1 cellular context compared by ENCODE assay signal in genomic region chr18:22816266-22817176, GRCh38.
A peak's percentile ranks its signal among the peaks of the same experiment; 100 is the strongest.
TF ChIP-seq lines count a peak whose summit lies in the region.

No MANE protein-coding gene starts in this region.

TF ChIP-seq in HEK293, 187 proteins besides CTCF, POLR2A, EP300 and RAD21 (continued from another document and continues in another):
- TF ChIP-seq SALL2 (tag by site-specific recombination; IDR thresholded peaks at IDR 0.05; ENCODE audit: borderline replicate concordance) (no peak), SETDB1 (IDR thresholded peaks at IDR 0.05; ENCODE audit: insufficient read length, low read length) (no peak), ZNF626 (tag by site-specific recombination; IDR thresholded peaks at IDR 0.05) (no peak), ZNF596 (tag by site-specific recombination; IDR thresholded peaks at IDR 0.05) (no peak), SP3 (tag by site-specific recombination; IDR thresholded peaks at IDR 0.05) (0 out of 2 replicates have a peak, but pooled peaks have one; percentile 3), REPIN1 (tag by site-specific recombination; IDR thresholded peaks at IDR 0.05; ENCODE audit: low read depth) (no peak), ZNF664 (tag by site-specific recombination; IDR thresholded peaks at IDR 0.05) (no peak), ZXDB (tag by site-specific recombination; IDR thresholded peaks at IDR 0.05) (no peak), MZF1 (tag by site-specific recombination; IDR thresholded peaks at IDR 0.05; ENCODE audit: borderline replicate concordance) (no peak), PATZ1 (tag by site-specific recombination; IDR thresholded peaks at IDR 0.05) (no peak), PRDM4 (tag by site-specific recombination; IDR thresholded peaks at IDR 0.05) (no peak), ZNF221 (tag by site-specific recombination; IDR thresholded peaks at IDR 0.05; ENCODE audit: borderline replicate concordance) (no peak), ZNF398 (tag by site-specific recombination; IDR thresholded peaks at IDR 0.05) (0 out of 2 replicates have a peak, but pooled peaks have one; percentile 13), ZNF600 (tag by site-specific recombination; IDR thresholded peaks at IDR 0.05) (0 out of 2 replicates have a peak, but pooled peaks have one; percentile 18), ZNF544 (tag by site-specific recombination; IDR thresholded peaks at IDR 0.05) (no peak), FEZF1 (tag by site-specific recombination; IDR thresholded peaks at IDR 0.05) (no peak), ZSCAN5A (tag by site-specific recombination; IDR thresholded peaks at IDR 0.05) (no peak), ZNF843 (tag by site-specific recombination; IDR thresholded peaks at IDR 0.05) (no peak), KLF9 (tag by site-specific recombination; IDR thresholded peaks at IDR 0.05; ENCODE audit: low read depth) (peak; percentile 52), ZNF362 (tag by site-specific recombination; IDR thresholded peaks at IDR 0.05) (no peak), ZNF184 (tag by site-specific recombination; IDR thresholded peaks at IDR 0.05) (no peak), ZNF571 (tag by site-specific recombination; IDR thresholded peaks at IDR 0.05) (no peak), ZFP3 (tag by site-specific recombination; IDR thresholded peaks at IDR 0.05; ENCODE audit: low read depth) (no peak), GLIS1 (tag by site-specific recombination; IDR thresholded peaks at IDR 0.05) (no peak), ZNF214 (tag by site-specific recombination; IDR thresholded peaks at IDR 0.05; ENCODE audit: borderline replicate concordance) (no peak), ZNF394 (tag by site-specific recombination; IDR thresholded peaks at IDR 0.05; ENCODE audit: borderline replicate concordance) (no peak), ZBTB6 (tag by site-specific recombination; IDR thresholded peaks at IDR 0.05) (no peak), ZNF830 (tag by site-specific recombination; IDR thresholded peaks at IDR 0.05; ENCODE audit: low read depth) (no peak), ZBTB11 (tag by site-specific recombination; conservative IDR thresholded peaks at IDR 0.05; ENCODE audit: low read depth) (no peak), ZNF211 (tag by site-specific recombination; IDR thresholded peaks at IDR 0.05; ENCODE audit: low read depth) (no peak), ZNF658 (tag by site-specific recombination; IDR thresholded peaks at IDR 0.05) (no peak), KLF7 (tag by site-specific recombination; IDR thresholded peaks at IDR 0.05; ENCODE audit: borderline replicate concordance) (no peak; the same call in 1 of the 2 replicates), SCRT2 (tag by site-specific recombination; IDR thresholded peaks at IDR 0.05) (no peak), ZNF335 (tag by site-specific recombination; conservative IDR thresholded peaks at IDR 0.05) (0 out of 2 replicates have a peak, but pooled peaks have one; percentile 16), OSR2 (tag by site-specific recombination; IDR thresholded peaks at IDR 0.05) (peak; percentile 53), ZBTB48 (tag by site-specific recombination; IDR thresholded peaks at IDR 0.05) (no peak), ZNF292 (tag by site-specific recombination; IDR thresholded peaks at IDR 0.05; ENCODE audit: borderline replicate concordance, low read depth) (no peak), ZSCAN18 (tag by site-specific recombination; IDR thresholded peaks at IDR 0.05) (no peak), ZNF366 (tag by site-specific recombination; conservative IDR thresholded peaks at IDR 0.05) (no peak), ZNF580 (tag by site-specific recombination; IDR thresholded peaks at IDR 0.05) (no peak), ZNF501 (tag by site-specific recombination; IDR thresholded peaks at IDR 0.05) (no peak), ZNF341 (tag by site-specific recombination; IDR thresholded peaks at IDR 0.05; ENCODE audit: low read depth) (0 out of 2 replicates have a peak, but pooled peaks have one; percentile 40), ZNF677 (tag by site-specific recombination; IDR thresholded peaks at IDR 0.05) (no peak), ZNF473 (tag by site-specific recombination; IDR thresholded peaks at IDR 0.05) (no peak), ZNF623 (tag by site-specific recombination; IDR thresholded peaks at IDR 0.05) (no peak), ZFP69B (tag by site-specific recombination; IDR thresholded peaks at IDR 0.05) (no peak), ZNF548 (tag by site-specific recombination; IDR thresholded peaks at IDR 0.05) (no peak), PRDM1 (tag by site-specific recombination; IDR thresholded peaks at IDR 0.05) (no peak), ZNF670 (tag by site-specific recombination; IDR thresholded peaks at IDR 0.05; ENCODE audit: low read depth) (no peak), ZNF704 (tag by site-specific recombination; IDR thresholded peaks at IDR 0.05) (no peak), GLIS2 (tag by site-specific recombination; IDR thresholded peaks at IDR 0.05) (peak; percentile 51; the same call in 1 of the 2 replicates)
